In genomic region chr5:97071993-97072392, GRCh38 we compare ENCODE assay signal across 7 cellular contexts.
"Had no signal": no experiment of that assay in that cellular context is flagged by ENCODE, and none has a peak within 500 bp of the region (broad histone marks: within the 10 kb centered on the region; RNA-seq: fewer than 3 reads in every experiment).

No MANE protein-coding gene starts in this region.

- H3K4me2 ChIP-seq: KMS-11 had no signal

- ATAC-seq: HepG2, K562 had no signal

- H3K27ac ChIP-seq: HL-60, KMS-11 had no signal

- DNase-seq: IMR-90, KBM-7, KG1 had no signal

- H3K9ac ChIP-seq: KMS-11 had no signal

- H3K4me3 ChIP-seq: K562 had no signal
